8 cellular contexts compared by ENCODE assay signal in genomic region chr17:79991924-79992656, GRCh38. TPM values are rescaled to one million over a fixed set of nuclear protein-coding genes. Genes with fewer than 3 reads are reported as not detected.
A peak's percentile ranks its signal among the peaks of the same experiment; 100 is the strongest.
DNase-seq lines count a peak whose midpoint lies in the region; ATAC-seq, FAIRE-seq and TF ChIP-seq lines count a peak whose summit lies in the region.

No MANE protein-coding gene starts in this region.

- TF ChIP-seq CTCF in RWPE2 (IDR thresholded peaks at IDR 0.05; ENCODE audit: poor library complexity, severe bottlenecking), result peak; percentile 47
- peak in 1 of 6 experiments; percentile 22 for TF ChIP-seq CTCF in esophagus squamous epithelium (IDR thresholded peaks at IDR 0.05)
- peak in 1 of 4 donors; percentile 10 for TF ChIP-seq CTCF in pancreas (IDR thresholded peaks at IDR 0.05)

- DNase-seq in NCI-H510A treated with DMSO at 0.1 percent for 48 hours (lab: John Stamatoyannopoulos, UW) (peak; percentile 52), NCI-H510A (lab: John Stamatoyannopoulos, UW) (no peak), RWPE2 (ENCODE audit: low spot score) (no peak), esophagus squamous epithelium (lab: John Stamatoyannopoulos, UW) (no peak), pancreas (peak in 3 of 6 donors; percentile 64 to 81 (median 65)), NCI-H1048 (lab: John Stamatoyannopoulos, UW) (no peak), iPS-NIHi7 (ENCODE audit: extremely low spot score) (no peak), COLO829 (ENCODE audit: low spot score) (no peak)

- intact Hi-C loops in esophagus squamous epithelium (cut with DNase I) (loop anchor here (10.0 kb wide), 1 partner anchor 247 kb away; no protein-coding TSS in a partner anchor), pancreas (cut with DNase I) (loop anchor here in 1 of 3 donors (5.0 kb wide), 2 partner anchors 185 to 200 kb away; no protein-coding TSS in a partner anchor)

- H3K36me3 ChIP-seq in RWPE2 (ENCODE audit: low read depth) (no peaks in the 10 kb centered on the region), esophagus squamous epithelium (no peaks in the 10 kb centered on the region), pancreas (no peaks in the 10 kb centered on the region)

- FAIRE-seq in pancreas (lab: Jason Lieb, UNC), result no peak

- H3K27ac ChIP-seq in RWPE2 (ENCODE audit: poor library complexity, severe bottlenecking), result peak overlapping the region; percentile 40
- peak overlapping the region in 1 of 4 donors; percentile 25 for H3K27ac ChIP-seq in esophagus squamous epithelium
- peak overlapping the region; percentile 10 to 47 (median 28) for H3K27ac ChIP-seq in pancreas

- H3K27me3 ChIP-seq in RWPE2 (ENCODE audit: insufficient read depth, poor library complexity, severe bottlenecking) (no peaks in the 10 kb centered on the region), esophagus squamous epithelium (peaks cover 0 to 18% (median 0%) of the 10 kb centered on the region in 4 donors), pancreas (no peaks in the 10 kb centered on the region)

- H3K4me3 ChIP-seq in RWPE2 (ENCODE audit: severe bottlenecking) (peak overlapping the region; percentile 7), esophagus squamous epithelium (peak overlapping the region in 3 of 4 donors; percentile 33 to 64 (median 45)), pancreas (peak overlapping the region in 2 of 4 donors; percentile 12 to 39)

- 16 to 27% methylated on average over 12 to 16 of the region's 45 CpGs for WGBS in esophagus squamous epithelium, 2 donors
- 5 to 12% methylated on average over 44 to 45 of the region's 45 CpGs for WGBS in pancreas, 2 donors

- peaks cover 40% of the 10 kb centered on the region for H3K4me1 ChIP-seq in RWPE2 (ENCODE audit: insufficient read depth, poor library complexity, severe bottlenecking)
- peaks cover 30 to 67% (median 30%) of the 10 kb centered on the region in 3 donors for H3K4me1 ChIP-seq in esophagus squamous epithelium
- peaks cover 22 to 59% (median 37%) of the 10 kb centered on the region in 3 donors for H3K4me1 ChIP-seq in pancreas

- no peak for ATAC-seq in RWPE2 (ENCODE audit: low read depth)
- peak; percentile 19 to 33 (median 28) for ATAC-seq in pancreas

- H3K9me3 ChIP-seq in RWPE2 (ENCODE audit: severe bottlenecking) (no peaks in the 10 kb centered on the region), esophagus squamous epithelium (no peaks in the 10 kb centered on the region), pancreas (no peaks in the 10 kb centered on the region)

- no peak for TF ChIP-seq POLR2A in esophagus squamous epithelium (IDR thresholded peaks at IDR 0.05)

RNA-seq across cellular contexts. Expression of gene TBC1D16, which starts 43.6 kb away (rescaled TPM):
- 10 to 100 TPM in 2 of 4 donors, 1 to 10 TPM in 2; 6.4 to 20.2 (median 11.5) TPM for total RNA-seq in esophagus squamous epithelium
- 10 to 100 TPM; 17.1 to 31.4 (median 22.6) TPM for total RNA-seq in pancreas
- 10 to 100 TPM in 1 of 2 donors, 1 to 10 TPM in 1; 4.9 to 14.9 TPM for polyA plus RNA-seq in pancreas

RNA-seq across cellular contexts. Expression of gene CCDC40, which starts 44.4 kb away (rescaled TPM):
- total RNA-seq in esophagus squamous epithelium (1 to 10 TPM in 3 of 4 donors, under 1 TPM in 1; 0.32 to 3.9 (median 2.1) TPM), pancreas (1 to 10 TPM; 1.9 to 6.2 (median 3.1) TPM)
- polyA plus RNA-seq in pancreas, result 10 to 100 TPM in 1 of 2 donors, 1 to 10 TPM in 1; 3.5 to 12.3 TPM
